Comparison of ENCODE assay signal across 20 cellular contexts in genomic region chr5:150576449-150576949, GRCh38.
A peak's percentile ranks its signal among the peaks of the same experiment; 100 is the strongest.
DNase-seq lines count a peak whose midpoint lies in the region; ATAC-seq and TF ChIP-seq lines count a peak whose summit lies in the region.
"Had no signal": no experiment of that assay in that cellular context is flagged by ENCODE, and none has a peak within 500 bp of the region (broad histone marks: within the 10 kb centered on the region; RNA-seq: fewer than 3 reads in every experiment).

No MANE protein-coding gene starts in this region.

- peak overlapping the region in 1 of 2 experiments; percentile 23 for H2BK12ac ChIP-seq in mesenchymal stem cell (ENCODE audit: low read length in 2 of 2)

- H3K4me1 ChIP-seq in heart right ventricle (no peaks in the 10 kb centered on the region), mesenchymal stem cell (ENCODE audit: control insufficient read depth, insufficient read depth, low read depth, low read length) (peaks cover 10% of the 10 kb centered on the region), sigmoid colon (peaks cover 0 to under 1% (median 0%) of the 10 kb centered on the region in 4 donors), testis (no peaks in the 10 kb centered on the region), stomach (no peaks in the 10 kb centered on the region)
- H3K4me1 ChIP-seq in BLaER1 treated with 17β-estradiol and CSF1 and Interleukin-3, amounts not matched to agents 10 nM and 100 nM, result peaks cover 0 to 36% (median 13%) of the 10 kb centered on the region in 10 experiments; a peak in 13 of 20 replicates

- intact Hi-C loops in Right ventricle myocardium inferior (cut with DNase I), result no loop called here
- intact Hi-C loops in heart right ventricle (cut with DNase I), result no loop called here
- intact Hi-C loops in sigmoid colon (cut with DNase I), result no loop called here
- intact Hi-C loops in testis (cut with DNase I; ENCODE audit: low total_unique reads), result no loop called here
- intact Hi-C loops in stomach (cut with DNase I; ENCODE audit: low total_unique reads), result no loop called here

- peak overlapping the region; percentile 21 for H4K91ac ChIP-seq in mesenchymal stem cell (ENCODE audit: low read length)

- no peaks in the 10 kb centered on the region for H4K20me1 ChIP-seq in BLaER1 treated with 17β-estradiol and CSF1 and Interleukin-3, amounts not matched to agents 10 nM and 100 nM

- H2AK5ac ChIP-seq in mesenchymal stem cell (ENCODE audit: low read length, severe bottlenecking), result no peak overlapping the region

- ATAC-seq in Right ventricle myocardium inferior (no peak), heart right ventricle (no peak)

- H3K36me3 ChIP-seq in heart right ventricle (no peaks in the 10 kb centered on the region), mesenchymal stem cell (ENCODE audit: control insufficient read depth in 1 of 2, insufficient read depth in 2 of 2, low read depth in 1 of 2, low read length in 2 of 2) (no peaks in the 10 kb centered on the region), sigmoid colon (no peaks in the 10 kb centered on the region), testis (ENCODE audit: low read depth, missing control alignments) (no peaks in the 10 kb centered on the region), stomach (no peaks in the 10 kb centered on the region)
- no peaks in the 10 kb centered on the region for H3K36me3 ChIP-seq in BLaER1 treated with 17β-estradiol and CSF1 and Interleukin-3, amounts not matched to agents 10 nM and 100 nM

- TF ChIP-seq POLR2A in sigmoid colon (IDR thresholded peaks at IDR 0.05) (no peak), testis (IDR thresholded peaks at IDR 0.05) (no peak), stomach (IDR thresholded peaks at IDR 0.05) (no peak)

- H2BK15ac ChIP-seq in mesenchymal stem cell (ENCODE audit: low read depth, poor library complexity, severe bottlenecking), result peak overlapping the region; percentile 12

- no peak overlapping the region for H4K8ac ChIP-seq in mesenchymal stem cell (ENCODE audit: low read length)

- H3K79me1 ChIP-seq in mesenchymal stem cell (replicated peaks; ENCODE audit: low read length, poor library complexity, severe bottlenecking), result no peaks in the 10 kb centered on the region

- H3K27ac ChIP-seq in heart right ventricle, result no peak overlapping the region
- H3K27ac ChIP-seq in BLaER1 treated with 17β-estradiol and CSF1 and Interleukin-3, amounts not matched to agents 10 nM and 100 nM, result peak overlapping the region in 2 of 11 experiments; percentile 18 to 31; a peak in 3 of 22 replicates
- no peak overlapping the region for H3K27ac ChIP-seq in mesenchymal stem cell (ENCODE audit: low read length, poor library complexity, severe bottlenecking)
- no peak overlapping the region for H3K27ac ChIP-seq in sigmoid colon
- H3K27ac ChIP-seq in testis, result no peak overlapping the region
- H3K27ac ChIP-seq in stomach, result no peak overlapping the region
- H3K27ac ChIP-seq: C4-2B had no signal

- H2BK5ac ChIP-seq in mesenchymal stem cell (ENCODE audit: low read depth, low read length, poor library complexity, severe bottlenecking), result no peak overlapping the region

- TF ChIP-seq CTCF in heart right ventricle (IDR thresholded peaks at IDR 0.05), result no peak
- no peak for TF ChIP-seq CTCF in sigmoid colon (IDR thresholded peaks at IDR 0.05)
- TF ChIP-seq CTCF in testis (IDR thresholded peaks at IDR 0.05), result no peak
- no peak for TF ChIP-seq CTCF in stomach (IDR thresholded peaks at IDR 0.05)

- H2BK120ac ChIP-seq in mesenchymal stem cell (ENCODE audit: low read depth, low read length), result no peak overlapping the region

- WGBS in heart right ventricle, 2 donors, result 96 to 98% methylated on average over 7 of the region's 7 CpGs
- WGBS in mesenchymal stem cell, result 96% methylated on average over 7 of the region's 7 CpGs
- 92 to 94% methylated on average over 7 of the region's 7 CpGs for WGBS in sigmoid colon, 2 donors
- WGBS in testis, 2 donors, result 85 to 88% methylated on average over 3 to 7 of the region's 7 CpGs
- 91 to 100% (median 92%) methylated on average over 5 to 7 of the region's 7 CpGs for WGBS in stomach, 5 donors

- no peaks in the 10 kb centered on the region for H3K9me3 ChIP-seq in heart right ventricle
- H3K9me3 ChIP-seq in BLaER1 treated with 17β-estradiol and CSF1 and Interleukin-3, amounts not matched to agents 10 nM and 100 nM (replicated peaks in 1 of 11), result peaks cover 0 to 21% (median 7%) of the 10 kb centered on the region in 11 experiments; a peak in 9 of 22 replicates
- H3K9me3 ChIP-seq in mesenchymal stem cell (ENCODE audit: control insufficient read depth, low read length), result no peaks in the 10 kb centered on the region
- H3K9me3 ChIP-seq in sigmoid colon, result no peaks in the 10 kb centered on the region
- no peaks in the 10 kb centered on the region for H3K9me3 ChIP-seq in testis
- no peaks in the 10 kb centered on the region for H3K9me3 ChIP-seq in stomach

- H3K14ac ChIP-seq in mesenchymal stem cell (ENCODE audit: low read length in 2 of 2), result no peak overlapping the region

- H3K27me3 ChIP-seq in heart right ventricle, result no peaks in the 10 kb centered on the region
- H3K27me3 ChIP-seq in BLaER1 treated with 17β-estradiol and CSF1 and Interleukin-3, amounts not matched to agents 10 nM and 100 nM, result no peaks in the 10 kb centered on the region
- H3K27me3 ChIP-seq in mesenchymal stem cell (ENCODE audit: control insufficient read depth in 1 of 2, insufficient read depth in 1 of 2, low read length in 2 of 2), result peaks cover 0 to 45% of the 10 kb centered on the region in 2 experiments
- H3K27me3 ChIP-seq in sigmoid colon, result no peaks in the 10 kb centered on the region
- H3K27me3 ChIP-seq in testis, result no peaks in the 10 kb centered on the region
- no peaks in the 10 kb centered on the region for H3K27me3 ChIP-seq in stomach

- H3K4me3 ChIP-seq in heart right ventricle (no peak overlapping the region), mesenchymal stem cell (ENCODE audit: insufficient read depth in 1 of 2, low read depth in 1 of 2, low read length in 2 of 2) (no peak overlapping the region), sigmoid colon (no peak overlapping the region), testis (no peak overlapping the region), stomach (no peak overlapping the region)
- no peak overlapping the region for H3K4me3 ChIP-seq in BLaER1 treated with 17β-estradiol and CSF1 and Interleukin-3, amounts not matched to agents 10 nM and 100 nM

- TF ChIP-seq EP300 in sigmoid colon (IDR thresholded peaks at IDR 0.05), result no peak
- no peak for TF ChIP-seq EP300 in stomach (IDR thresholded peaks at IDR 0.05)

- DNase-seq in Right ventricle myocardium inferior (ENCODE audit: missing footprints), result peak; percentile 15
- DNase-seq in heart right ventricle, result no peak
- no peak for DNase-seq in mesenchymal stem cell
- DNase-seq in sigmoid colon, result peak; percentile 50
- DNase-seq in testis, result no peak
- no peak for DNase-seq in stomach
- DNase-seq: 8988T, GOT3, KBM-7, MM.1S, NCI-H1092, NCI-H1436, NCI-H187 treated with DMSO at 0.1 percent for 48 hours, NCI-H2107, NCI-H446 treated with DMSO at 0.1 percent for 48 hours, NCI-H526 treated with DMSO at 0.1 percent for 48 hours, OCI-M1, Right ventricle myocardium superior had no signal

- H3K23ac ChIP-seq in mesenchymal stem cell (ENCODE audit: low read length in 2 of 2), result no peak overlapping the region

- no peak overlapping the region for H3K4ac ChIP-seq in mesenchymal stem cell (ENCODE audit: low read depth in 1 of 2, low read length in 2 of 2)

- H2AFZ ChIP-seq in mesenchymal stem cell (ENCODE audit: low read depth, low read length), result no peak overlapping the region

- H3K4me2 ChIP-seq in BLaER1 treated with 17β-estradiol and CSF1 and Interleukin-3, amounts not matched to agents 10 nM and 100 nM, result peak overlapping the region in 8 of 11 experiments; percentile 11 to 70 (median 38); a peak in 11 of 22 replicates
- no peak overlapping the region for H3K4me2 ChIP-seq in mesenchymal stem cell (ENCODE audit: low read length, poor library complexity, severe bottlenecking)

- H3K9ac ChIP-seq in BLaER1 treated with 17β-estradiol and CSF1 and Interleukin-3, amounts not matched to agents 10 nM and 100 nM, result peak overlapping the region in 1 of 11 experiments; percentile 33; a peak in 2 of 22 replicates
- H3K9ac ChIP-seq in mesenchymal stem cell (ENCODE audit: low read length), result no peak overlapping the region

- H3K18ac ChIP-seq in mesenchymal stem cell (ENCODE audit: low read depth in 1 of 2, low read length in 2 of 2), result no peak overlapping the region

Comparison
In these comparisons a context has a peak if more than half of its experiments do, and no peak if none do; other contexts are left out.
1. DNase-seq: peak in Right ventricle myocardium inferior (single experiment) and sigmoid colon (single experiment); none in heart right ventricle (0 of 2), mesenchymal stem cell (single experiment), testis (single experiment) and stomach (single experiment).